25 cellular contexts compared by ENCODE assay signal in the genomic region with DNA sequence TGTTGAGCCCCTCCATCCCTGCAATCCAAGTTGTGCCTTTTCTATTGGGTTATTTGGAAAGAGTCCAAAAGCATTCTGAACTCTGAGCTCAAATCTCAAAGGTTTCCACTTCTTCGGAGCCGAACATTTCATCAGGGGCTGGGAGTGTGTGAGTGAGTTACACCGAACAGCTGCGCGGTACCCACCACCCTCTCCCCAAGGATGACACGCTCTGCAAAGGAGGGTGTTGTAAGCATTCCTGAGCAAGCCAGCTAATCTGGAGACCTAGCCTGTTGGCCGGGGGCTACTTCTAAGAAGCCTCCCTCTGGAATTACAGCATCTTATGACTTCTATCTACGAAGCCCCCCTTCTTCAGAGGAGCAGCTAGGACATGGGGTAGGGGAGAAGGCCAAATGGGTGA.
"Had no signal": no experiment of that assay in that cellular context is flagged by ENCODE, and none has a peak within 500 bp of the region (broad histone marks: within the 10 kb centered on the region; RNA-seq: fewer than 3 reads in every experiment).

No MANE protein-coding gene starts in this region.

- H3K4me1 Mint-ChIP-seq: activated CD4-positive, alpha-beta T cell treated with anti-CD3 and anti-CD28 coated beads, Interleukin-2, amount 10 ng/mL, durations not matched to agents 24 days and 14 days; activated T-helper 17 cell treated with anti-CD3 and anti-CD28 coated beads, Interleukin-2, amount 50 U/mL, for 72 hours; stimulated activated memory B cell treated with anti-CD40 and anti-IgM and Interleukin-4, amounts not matched to agents 10 μg/mL and 1 μg/mL and 100 μg/mL, for 72 hours; stimulated activated naive CD8-positive, alpha-beta T cell treated with anti-CD3 and anti-CD28 coated beads, Interleukin-15, amount 100 ng/mL, for 72 hours had no signal

- H3K4me3 ChIP-seq: esophagus squamous epithelium, heart right ventricle, left lung, thyroid gland had no signal

- H3K27ac Mint-ChIP-seq: activated CD4-positive, alpha-beta T cell treated with anti-CD3 and anti-CD28 coated beads, Interleukin-2, amount 10 ng/mL, durations not matched to agents 24 days and 14 days; activated CD8-positive, alpha-beta T cell treated with anti-CD3 and anti-CD28 coated beads for 36 hours; activated naive CD8-positive, alpha-beta T cell; activated T-helper 17 cell treated with anti-CD3 and anti-CD28 coated beads, Interleukin-2, amount 50 U/mL, for 72 hours; stimulated activated memory B cell treated with anti-CD40 and anti-IgM and Interleukin-4, amounts not matched to agents 10 μg/mL and 1 μg/mL and 100 μg/mL, for 72 hours; stimulated activated naive CD8-positive, alpha-beta T cell treated with anti-CD3 and anti-CD28 coated beads, Interleukin-15, amount 100 ng/mL, for 72 hours had no signal

- H3K9me3 ChIP-seq: esophagus squamous epithelium, heart right ventricle, left lung, thyroid gland had no signal

- H3K4me3 Mint-ChIP-seq: activated CD4-positive, alpha-beta T cell treated with anti-CD3 and anti-CD28 coated beads, Interleukin-2, amount 10 ng/mL, durations not matched to agents 24 days and 14 days; activated CD8-positive, alpha-beta T cell treated with anti-CD3 and anti-CD28 coated beads for 36 hours; activated naive CD8-positive, alpha-beta T cell; activated T-cell treated with anti-CD3 and anti-CD28 coated beads, Interleukin-2, amount 50 U/mL, for 4 hours; activated T-helper 17 cell treated with anti-CD3 and anti-CD28 coated beads, Interleukin-2, amount 50 U/mL, for 72 hours; naive B cell; stimulated activated memory B cell treated with anti-CD40 and anti-IgM and Interleukin-4, amounts not matched to agents 10 μg/mL and 1 μg/mL and 100 μg/mL, for 72 hours; stimulated activated naive CD8-positive, alpha-beta T cell treated with anti-CD3 and anti-CD28 coated beads, Interleukin-15, amount 100 ng/mL, for 72 hours had no signal

- H3K27me3 Mint-ChIP-seq: stimulated activated naive CD8-positive, alpha-beta T cell treated with anti-CD3 and anti-CD28 coated beads, Interleukin-15, amount 100 ng/mL, for 72 hours had no signal

- DNase-seq: activated CD4-positive, alpha-beta T cell treated with anti-CD3 and anti-CD28 coated beads, Interleukin-2, amount 10 ng/mL, durations not matched to agents 24 days and 14 days; activated CD4-positive, CD25-positive, alpha-beta regulatory T cell treated with anti-CD3 and anti-CD28 coated beads, Interleukin-2, amount 50 U/mL, for 72 hours; activated CD8-positive, alpha-beta T cell treated with anti-CD3 and anti-CD28 coated beads for 36 hours; activated naive CD4-positive, alpha-beta T cell; activated T-cell treated with anti-CD3 and anti-CD28 coated beads, Interleukin-2, amount 50 U/mL, for 4 hours; anterior cingulate cortex; effector CD8-positive, alpha-beta T cell; esophagus squamous epithelium; foreskin melanocyte; heart right ventricle; kidney glomerular epithelial cell; left lung; naive B cell; small intestine; stimulated activated CD4-positive, alpha-beta T cell treated with anti-CD3 and anti-CD28 coated beads, Interleukin-4, amount 100 ng/mL, for 4 hours; stimulated activated CD8-positive, alpha-beta memory T cell treated with anti-CD3 and anti-CD28 coated beads, Interleukin-4, amount 100 ng/mL, for 48 hours; stimulated activated naive CD8-positive, alpha-beta T cell treated with anti-CD3 and anti-CD28 coated beads, Interleukin-15, amount 100 ng/mL, for 72 hours; substantia nigra; T-helper 2 cell; thyroid gland had no signal

- H3K27me3 ChIP-seq: heart right ventricle, left lung, thyroid gland had no signal

- H3K27ac ChIP-seq: epithelial cell of prostate, esophagus squamous epithelium, left lung, thyroid gland had no signal

- ATAC-seq: activated CD8-positive, alpha-beta T cell treated with anti-CD3 and anti-CD28 coated beads for 36 hours; activated T-cell treated with anti-CD3 and anti-CD28 coated beads, Interleukin-2, amount 50 U/mL, for 4 hours; activated T-helper 17 cell treated with anti-CD3 and anti-CD28 coated beads, Interleukin-2, amount 50 U/mL, for 72 hours; left lung; sciatic nerve; stimulated activated memory B cell treated with anti-CD40 and anti-IgM and Interleukin-4, amounts not matched to agents 10 μg/mL and 1 μg/mL and 100 μg/mL, for 72 hours; stimulated activated naive CD8-positive, alpha-beta T cell treated with anti-CD3 and anti-CD28 coated beads, Interleukin-15, amount 100 ng/mL, for 72 hours had no signal

- H3K36me3 ChIP-seq: esophagus squamous epithelium, heart right ventricle, left lung, thyroid gland had no signal

- H3K36me3 Mint-ChIP-seq: activated naive CD8-positive, alpha-beta T cell; naive B cell; stimulated activated memory B cell treated with anti-CD40 and anti-IgM and Interleukin-4, amounts not matched to agents 10 μg/mL and 1 μg/mL and 100 μg/mL, for 72 hours had no signal

- H3K9me3 Mint-ChIP-seq: activated CD4-positive, alpha-beta T cell treated with anti-CD3 and anti-CD28 coated beads, Interleukin-2, amount 10 ng/mL, durations not matched to agents 24 days and 14 days; activated CD8-positive, alpha-beta T cell treated with anti-CD3 and anti-CD28 coated beads for 36 hours; activated T-cell treated with anti-CD3 and anti-CD28 coated beads, Interleukin-2, amount 50 U/mL, for 4 hours; activated T-helper 17 cell treated with anti-CD3 and anti-CD28 coated beads, Interleukin-2, amount 50 U/mL, for 72 hours; naive B cell; stimulated activated memory B cell treated with anti-CD40 and anti-IgM and Interleukin-4, amounts not matched to agents 10 μg/mL and 1 μg/mL and 100 μg/mL, for 72 hours; stimulated activated naive CD8-positive, alpha-beta T cell treated with anti-CD3 and anti-CD28 coated beads, Interleukin-15, amount 100 ng/mL, for 72 hours had no signal
